In the genomic region with DNA sequence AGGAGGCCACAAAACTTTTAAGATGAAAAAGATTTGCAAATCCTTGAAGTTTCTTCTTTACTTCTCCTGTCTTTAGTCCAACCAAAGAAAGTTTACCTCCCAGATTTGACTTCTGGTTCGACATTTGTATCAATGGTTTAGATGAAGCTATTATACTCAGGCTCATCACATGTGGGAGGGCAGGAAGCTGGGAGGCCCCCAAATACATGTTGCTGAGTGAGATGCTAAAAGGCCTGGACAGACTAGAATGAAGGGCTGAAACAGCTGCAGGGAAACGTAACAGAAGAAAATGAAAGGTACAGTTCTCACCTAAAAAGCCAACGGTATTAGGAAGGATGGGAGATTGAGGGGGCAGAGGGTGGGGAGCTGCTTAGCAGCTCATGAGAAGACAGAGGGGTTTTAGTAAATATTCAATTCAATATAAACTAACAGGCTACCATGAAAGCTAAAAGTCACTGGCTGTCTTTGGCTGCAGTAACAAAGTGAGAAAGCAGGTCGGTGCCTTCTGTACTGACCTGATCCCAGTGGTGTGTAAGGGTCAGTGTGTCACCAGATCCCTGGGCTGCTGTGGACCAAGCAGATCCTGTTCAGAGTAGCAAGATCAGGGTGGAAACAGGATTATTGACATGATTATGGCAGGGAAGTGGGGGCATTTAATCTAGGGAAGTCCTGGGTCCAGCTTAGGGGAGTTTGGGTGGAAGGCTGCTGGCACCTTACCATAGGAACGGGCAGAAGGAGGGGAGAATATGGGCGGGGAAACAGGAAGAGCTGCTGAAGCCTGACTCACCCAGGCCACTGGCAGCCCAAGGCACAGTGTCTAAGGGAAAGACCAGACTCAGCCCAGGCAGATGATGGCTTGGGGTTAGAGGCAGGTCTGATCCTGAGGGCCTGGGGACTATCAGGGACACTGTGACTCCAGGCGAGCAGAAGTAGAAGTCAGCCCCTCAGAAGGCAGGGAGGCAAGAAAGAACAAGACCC, we compare ENCODE assay signal across 1 cellular context.
TF ChIP-seq lines count a peak whose summit lies in the region.

No MANE protein-coding gene starts in this region.

TF ChIP-seq in GM23338, 12 proteins besides CTCF, POLR2A, EP300 and RAD21 (continued from another document):
- TF ChIP-seq ZNF462 (CRISPR knock-in tag; IDR thresholded peaks at IDR 0.05) (no peak), CREB1 (CRISPR knock-in tag; IDR thresholded peaks at IDR 0.05; ENCODE audit: low read depth) (no peak), ZNF114 (CRISPR knock-in tag; IDR thresholded peaks at IDR 0.05) (no peak)
TF ChIP-seq in GM23338: peak in this region for 0.
